In genomic region chr7:36366005-36366583, GRCh38 we compare ENCODE assay signal across 10 cellular contexts. TPM values are rescaled to one million over a fixed set of nuclear protein-coding genes. Genes with fewer than 3 reads are reported as not detected.
DNase-seq lines count a peak whose midpoint lies in the region; ATAC-seq, FAIRE-seq and TF ChIP-seq lines count a peak whose summit lies in the region.
"Had no signal": no experiment of that assay in that cellular context is flagged by ENCODE, and none has a peak within 500 bp of the region (broad histone marks: within the 10 kb centered on the region; RNA-seq: fewer than 3 reads in every experiment).

No MANE protein-coding gene starts in this region.

- POLR2A ChIA-PET in GM12878 (lab: Charles Lee), result no interaction called here

- ATAC-seq in Right ventricle myocardium inferior (no peak), GM12878 (no peak), lower lobe of right lung (no peak), HG02938 (IDR thresholded peaks at IDR 0.05; ENCODE audit: unreplicated experiment) (no peak)

- CTCF ChIA-PET in GM12878 (lab: Yijun Ruan, JAX), result interaction anchor here (1.9 to 2.9 kb wide), 5 partner anchors 15 to 35 kb away, joined by 5 to 24 read pairs (median 9); partner anchors contain the start of gene ANLN

- no peaks in the 10 kb centered on the region for H3K4me1 ChIP-seq in cardiac muscle cell (ENCODE audit: low read depth)
- H3K4me1 ChIP-seq in GM12878 (ENCODE audit: control insufficient read depth, insufficient read depth, low read length), result no peaks in the 10 kb centered on the region
- H3K4me1 ChIP-seq in lower lobe of right lung, result peaks cover 4% of the 10 kb centered on the region
- no peaks in the 10 kb centered on the region for H3K4me1 ChIP-seq in uterus

- in situ Hi-C loops in GM12878 (cut with MboI), result no loop called here

- TF ChIP-seq RAD21 in GM12878 (IDR thresholded peaks at IDR 0.05; ENCODE audit: insufficient read depth, low read depth, low read length), result no peak

- no TSS peak for BruUV-seq in GM12878 (replicated peaks; lab: Mats Ljungman, UMichigan)

- H3K36me3 ChIP-seq in cardiac muscle cell (no peaks in the 10 kb centered on the region), GM12878 (ENCODE audit: control insufficient read depth in 2 of 2, insufficient read depth in 2 of 2, low read length in 1 of 2) (no peaks in the 10 kb centered on the region), lower lobe of right lung (no peaks in the 10 kb centered on the region), uterus (no peaks in the 10 kb centered on the region)

- 80% methylated on average over 9 of the region's 9 CpGs for WGBS in GM12878 (ENCODE audit: insufficient coverage, insufficient replicate concordance, low lambda C conversion rate, missing lambda C conversion rate)

- DNase-seq in cardiac muscle cell (ENCODE audit: low read depth in 1 of 2, low spot score in 1 of 2), result no peak
- no peak for DNase-seq in Right ventricle myocardium inferior (ENCODE audit: missing footprints)
- no peak for DNase-seq in GM12878 (ENCODE audit: low read depth, low spot score)
- no peak for DNase-seq in lower lobe of right lung
- DNase-seq in uterus, result no peak
- DNase-seq in glomerular visceral epithelial cell (ENCODE audit: extremely low spot score), result no peak
- DNase-seq in activated CD4-positive, alpha-beta T cell treated with anti-CD3 and anti-CD28 coated beads for 1 hour, result no peak
- DNase-seq: GDM1, SIG-M5 had no signal

- no peak for TF ChIP-seq POLR2A in GM12878 (IDR thresholded peaks at IDR 0.05; ENCODE audit: low read depth, low read length)
- TF ChIP-seq POLR2A in uterus (IDR thresholded peaks at IDR 0.05), result no peak

- intact Hi-C loops in Right ventricle myocardium inferior (cut with DNase I), result no loop called here
- intact Hi-C loops in GM12878 (cut with micrococcal nuclease; ENCODE audit: unreplicated experiment), result loop anchor here (2.0 kb wide), 1 partner anchor 23 kb away; the partner anchor contains the start of gene ANLN
- intact Hi-C loops in lower lobe of right lung (cut with DNase I), result no loop called here
- intact Hi-C loops in uterus (cut with DNase I; ENCODE audit: low total_unique reads), result no loop called here

- H3K9me3 ChIP-seq in cardiac muscle cell (ENCODE audit: low read depth) (no peaks in the 10 kb centered on the region), GM12878 (replicated peaks; ENCODE audit: control insufficient read depth, insufficient read depth, low read length) (no peaks in the 10 kb centered on the region), lower lobe of right lung (no peaks in the 10 kb centered on the region), uterus (no peaks in the 10 kb centered on the region)

- H3K27ac ChIP-seq in cardiac muscle cell (no peak overlapping the region), GM12878 (ENCODE audit: control insufficient read depth, insufficient read depth) (no peak overlapping the region), lower lobe of right lung (peak overlapping the region; percentile 82), uterus (peak overlapping the region in 1 of 2 donors; percentile 78)

- RAD21 ChIA-PET in GM12878 (lab: Charles Lee; ENCODE audit: unreplicated experiment), result interaction anchor here (0.6 kb wide), 1 partner anchor 327 kb away, joined by 3 read pairs; no protein-coding TSS in a partner anchor

- H3K4me3 ChIP-seq in cardiac muscle cell (peak overlapping the region; percentile 91), GM12878 (no peak overlapping the region), lower lobe of right lung (peak overlapping the region; percentile 64), uterus (peak overlapping the region; percentile 34 to 79)

- H2AFZ ChIP-seq in GM12878 (ENCODE audit: control insufficient read depth, low read depth, low read length), result no peak overlapping the region

- SMC1A ChIA-PET in GM12878 (lab: Charles Lee; ENCODE audit: uncharacterized antibody, unreplicated experiment), result interaction anchor here (1.5 to 2.0 kb wide), 2 partner anchors 8 to 26 kb away, joined by 4 to 7 read pairs; no protein-coding TSS in a partner anchor

- FAIRE-seq in GM12878 (lab: Jason Lieb, UNC), result no peak

- peak overlapping the region; percentile 78 for H3K4me2 ChIP-seq in GM12878 (ENCODE audit: control insufficient read depth, insufficient read depth)

- H3K27me3 ChIP-seq in cardiac muscle cell (peaks cover 65% of the 10 kb centered on the region), GM12878 (replicated peaks in 1 of 2; ENCODE audit: control insufficient read depth in 2 of 2, insufficient read depth in 2 of 2, low read length in 1 of 2) (no peaks in the 10 kb centered on the region; a peak in 3 of 4 replicates), lower lobe of right lung (ENCODE audit: low read depth) (no peaks in the 10 kb centered on the region), uterus (no peaks in the 10 kb centered on the region)

- no peaks in the 10 kb centered on the region for H4K20me1 ChIP-seq in GM12878 (ENCODE audit: control insufficient read depth, insufficient read depth)

- no peaks in the 10 kb centered on the region for H3K79me2 ChIP-seq in GM12878 (ENCODE audit: control insufficient read depth, insufficient read depth, low read length)

- TF ChIP-seq EP300 in GM12878 (IDR thresholded peaks at IDR 0.05; ENCODE audit: borderline replicate concordance in 1 of 2, control insufficient read depth in 1 of 2, low read depth in 2 of 2, low read length in 2 of 2), result no peak

- H3K9ac ChIP-seq in GM12878 (ENCODE audit: control insufficient read depth, insufficient read depth, low read length), result no peak overlapping the region

- TF ChIP-seq CTCF in cardiac muscle cell (IDR thresholded peaks at IDR 0.05; ENCODE audit: low read depth, low read length) (no peak), GM12878 (IDR thresholded peaks at IDR 0.05 in 2 of 3, conservative IDR thresholded peaks at IDR 0.05 in 1 of 3; ENCODE audit: control insufficient read depth in 2 of 3, extremely low read depth in 1 of 3, insufficient read depth in 1 of 3, low read depth in 3 of 3, low read length in 3 of 3) (no peak), lower lobe of right lung (IDR thresholded peaks at IDR 0.05) (no peak), uterus (IDR thresholded peaks at IDR 0.05) (no peak)

TF ChIP-seq in GM12878, 131 proteins besides CTCF, POLR2A, EP300 and RAD21 (continues in another document):
- TF ChIP-seq MYB (IDR thresholded peaks at IDR 0.05; ENCODE audit: borderline replicate concordance, low read depth, low read length) (no peak), BACH1 (IDR thresholded peaks at IDR 0.05; ENCODE audit: borderline replicate concordance) (no peak), STAT1 (conservative IDR thresholded peaks at IDR 0.05) (no peak), MYC (IDR thresholded peaks at IDR 0.05; ENCODE audit: insufficient read depth, insufficient read length, insufficient replicate concordance, low read length, severe bottlenecking) (no peak), SPI1 (IDR thresholded peaks at IDR 0.05; ENCODE audit: borderline replicate concordance, insufficient read depth, low read depth, low read length) (no peak), ZZZ3 (IDR thresholded peaks at IDR 0.05; ENCODE audit: control insufficient read depth, insufficient read length, low read depth) (no peak), IRF3 (IDR thresholded peaks at IDR 0.05) (no peak)

RNA-seq across cellular contexts. Expression of gene ANLN, which starts 23.6 kb away (rescaled TPM):
- 14.4 and 56.7 TPM in 2 replicates for total RNA-seq in cardiac muscle cell
- 10.1 and 50.1 TPM in 2 replicates for polyA plus RNA-seq in cardiac muscle cell
- total RNA-seq in Right ventricle myocardium inferior, result 3.3 TPM
- total RNA-seq in GM12878 (2013; cell fraction: nucleolus; rRNA removed), result 56.9 and 69.1 TPM in 2 replicates
- 24.6 and 26.0 TPM in 2 replicates for total RNA-seq in GM12878 (2014; rRNA removed)
- 30.0 and 32.1 TPM in 2 replicates for total RNA-seq in GM12878 (2014; rRNA removed; fragmentation: Illumina TruSeq; extraction: Trizol)
- 29.1 and 30.3 TPM in 2 replicates for total RNA-seq in GM12878 (2021)
- 3.4 TPM for polyA plus RNA-seq in GM12878 (2011; ENCODE audit: low read depth)
- 19.5 and 20.1 TPM in 2 replicates for polyA plus RNA-seq in GM12878 (2011; rRNA removed)
- polyA plus RNA-seq in GM12878 (2011; cell fraction: cytosol; rRNA removed), result 18.0 and 21.6 TPM in 2 replicates
- 32.5 and 49.3 TPM in 2 replicates for polyA plus RNA-seq in GM12878 (2011; cell fraction: nucleus; rRNA removed)
- 5.2 and 7.8 TPM in 2 replicates for polyA plus RNA-seq in GM12878 (2012)
- polyA plus RNA-seq in GM12878 (2014; fragmentation: Illumina TruSeq; extraction: Trizol), result 24.7 and 30.5 TPM in 2 replicates
- polyA plus RNA-seq in GM12878 (2014; fragmentation: Nextera tagmentation; extraction: Ambion mirVana), result 10 to 100 TPM in 1 of 2 experiments, 1 to 10 TPM in 1; 9.5 to 10.6 TPM
- 12.3 and 14.0 TPM in 2 replicates for polyA plus RNA-seq in GM12878 (2014; rRNA removed)
- polyA plus RNA-seq in GM12878 (2016; fragmentation: Nextera tagmentation; extraction: Ambion mirVana), result 10 to 100 TPM; 23.8 to 25.4 TPM
- polyA minus RNA-seq in GM12878 (2011; rRNA and poly(A)+ RNA removed), result 79.8 and 82.1 TPM in 2 replicates
- polyA minus RNA-seq in GM12878 (2011; cell fraction: cytosol; rRNA and poly(A)+ RNA removed), result 27.5 and 32.7 TPM in 2 replicates
- polyA minus RNA-seq in GM12878 (2011; cell fraction: nucleus; rRNA and poly(A)+ RNA removed), result 36.2 and 48.2 TPM in 2 replicates
- total RNA-seq in lower lobe of right lung, result 3.9 TPM
- total RNA-seq in uterus, result 10 to 100 TPM in 1 of 4 donors, 1 to 10 TPM in 1, under 1 TPM in 2; 0.26 to 43.8 (median 2.9) TPM
